In the genomic region with DNA sequence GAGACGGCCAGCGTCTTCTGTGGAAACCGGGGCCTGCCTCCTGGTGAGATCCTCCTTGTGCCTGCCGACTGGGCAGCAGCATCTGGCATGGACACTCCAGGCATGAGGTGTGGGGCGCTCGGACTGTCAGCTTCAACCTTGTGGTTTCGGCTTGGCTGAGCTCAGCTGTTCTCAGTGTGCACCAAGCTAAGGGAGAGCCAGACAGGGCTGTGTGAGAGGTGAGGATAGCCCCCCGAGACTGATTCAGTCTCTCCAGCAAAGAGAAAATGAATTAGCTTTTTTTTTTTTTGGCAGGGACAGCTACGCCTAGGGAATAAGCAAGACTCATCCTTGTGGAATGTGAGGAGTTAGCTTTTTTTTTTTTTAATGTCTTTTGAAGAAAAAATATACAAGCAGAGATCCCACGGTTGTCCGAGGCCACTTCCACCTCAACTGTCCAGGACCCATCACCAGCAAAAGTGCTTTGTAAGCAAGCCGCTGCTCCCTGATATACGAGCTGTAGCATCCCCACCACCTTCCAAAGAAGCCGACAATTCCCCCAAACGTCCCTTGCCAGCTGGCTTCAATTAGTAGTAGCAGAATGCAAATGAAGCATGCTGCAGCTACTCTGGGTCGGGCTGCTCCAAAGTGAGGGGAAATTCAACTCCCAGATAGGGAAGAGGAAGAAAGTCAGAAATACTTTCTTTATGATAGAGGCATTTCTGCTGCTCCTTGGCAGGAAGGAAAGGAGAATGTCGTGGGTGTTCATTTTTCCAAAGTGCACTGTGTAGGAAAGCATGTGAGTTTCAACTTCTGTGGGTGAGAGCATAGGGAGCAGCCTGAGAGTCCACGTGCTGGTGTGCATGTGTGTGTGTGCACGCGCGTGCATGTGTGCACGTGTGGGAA, we compare ENCODE assay signal across 11 cellular contexts. TPM values are rescaled to one million over a fixed set of nuclear protein-coding genes. Genes with fewer than 3 reads are reported as not detected.
DNase-seq lines count a peak whose midpoint lies in the region; ATAC-seq, FAIRE-seq and TF ChIP-seq lines count a peak whose summit lies in the region.
"Had no signal": no experiment of that assay in that cellular context is flagged by ENCODE, and none has a peak within 500 bp of the region (broad histone marks: within the 10 kb centered on the region; RNA-seq: fewer than 3 reads in every experiment).

No MANE protein-coding gene starts in this region.

- H2AFZ ChIP-seq in HCT116 (ENCODE audit: low read depth, low read length, poor library complexity, severe bottlenecking) (no peak overlapping the region), hepatocyte (no peak overlapping the region)

- H4K20me1 ChIP-seq in HCT116 (ENCODE audit: insufficient read depth) (no peaks in the 10 kb centered on the region), hepatocyte (ENCODE audit: insufficient read depth, poor library complexity, severe bottlenecking) (no peaks in the 10 kb centered on the region)

- H3K79me2 ChIP-seq in HCT116 (ENCODE audit: insufficient read depth, low read length): no peaks in the 10 kb centered on the region
- H3K79me2 ChIP-seq in hepatocyte: no peaks in the 10 kb centered on the region

- H3K4me2 ChIP-seq in HCT116 (ENCODE audit: low read length) (peak overlapping the region; percentile 46), hepatocyte (peak overlapping the region; percentile 59)

- TF ChIP-seq CTCF in HCT116 (IDR thresholded peaks at IDR 0.05 in 2 of 3, conservative IDR thresholded peaks at IDR 0.05 in 1 of 3; ENCODE audit: borderline replicate concordance in 1 of 3, insufficient read depth in 1 of 3, low read depth in 2 of 3, low read length in 2 of 3): no peak
- no peak for TF ChIP-seq CTCF in ascending aorta (IDR thresholded peaks at IDR 0.05)
- no peak for TF ChIP-seq CTCF in hepatocyte (IDR thresholded peaks at IDR 0.05; ENCODE audit: poor library complexity)
- no peak for TF ChIP-seq CTCF in kidney (IDR thresholded peaks at IDR 0.05; ENCODE audit: borderline replicate concordance, extremely low read depth, insufficient read depth)

- RAD21 ChIA-PET in HCT116 (lab: Charles Lee; ENCODE audit: low non-redundant PET in 1 of 2, low total read pairs in 2 of 2, uncharacterized antibody in 2 of 2, unreplicated experiment in 2 of 2): no interaction called here

- peak; percentile 63 for ATAC-seq in HCT116
- ATAC-seq: T-cell had no signal

- CTCF ChIA-PET in HCT116 (lab: Charles Lee): no interaction called here

- no peak overlapping the region for H3K4me3 ChIP-seq in HCT116 (replicated peaks in 1 of 2; ENCODE audit: low read depth in 1 of 2, low read length in 2 of 2)
- peak overlapping the region; percentile 27 to 31 for H3K4me3 ChIP-seq in ascending aorta
- H3K4me3 ChIP-seq in hepatocyte: no peak overlapping the region
- peak overlapping the region in 3 of 5 donors; percentile 33 to 43 (median 40) for H3K4me3 ChIP-seq in subcutaneous abdominal adipose tissue (ENCODE audit: low read depth in 1 of 5, low read length in 5 of 5)
- H3K4me3 ChIP-seq in kidney (ENCODE audit: low read length in 2 of 2): peak overlapping the region in 1 of 2 donors; percentile 18
- H3K4me3 ChIP-seq: right lobe of liver had no signal

- H3K9ac ChIP-seq in HCT116 (ENCODE audit: low read length) (0 out of 2 replicates have a peak overlapping the region, but pooled peaks have one; percentile 3), subcutaneous abdominal adipose tissue (ENCODE audit: low read length in 5 of 5) (peak overlapping the region in 1 of 5 donors; percentile 32), kidney (ENCODE audit: low read length in 2 of 2) (no peak overlapping the region)

- no peaks in the 10 kb centered on the region for H3K9me2 ChIP-seq in HCT116 (ENCODE audit: insufficient read depth)
- no peaks in the 10 kb centered on the region for H3K9me2 ChIP-seq in hepatocyte (replicated peaks; ENCODE audit: insufficient read depth)

- H3K9me3 ChIP-seq in HCT116 (ENCODE audit: control insufficient read depth in 1 of 2, insufficient read depth in 1 of 2, low read depth in 1 of 2, low read length in 2 of 2) (no peaks in the 10 kb centered on the region), ascending aorta (no peaks in the 10 kb centered on the region), hepatocyte (ENCODE audit: low read depth) (no peaks in the 10 kb centered on the region), subcutaneous abdominal adipose tissue (ENCODE audit: control insufficient read depth in 5 of 5, low read length in 5 of 5) (no peaks in the 10 kb centered on the region), kidney (ENCODE audit: control insufficient read depth in 1 of 2, low read length in 2 of 2) (no peaks in the 10 kb centered on the region)
- H3K9me3 ChIP-seq: right lobe of liver had no signal

- intact Hi-C loops in HCT116 (cut with micrococcal nuclease): no loop called here
- intact Hi-C loops in ascending aorta (cut with DNase I): no loop called here
- intact Hi-C loops in kidney (cut with DNase I): no loop called here
- intact Hi-C loops in posterior vena cava (cut with DNase I): no loop called here

- H3K36me3 ChIP-seq in HCT116 (ENCODE audit: control insufficient read depth in 1 of 2, insufficient read depth in 2 of 2, low read length in 2 of 2) (no peaks in the 10 kb centered on the region), ascending aorta (no peaks in the 10 kb centered on the region), hepatocyte (replicated peaks; ENCODE audit: insufficient read depth, low read depth) (no peaks in the 10 kb centered on the region), subcutaneous abdominal adipose tissue (ENCODE audit: control insufficient read depth in 5 of 5, insufficient read depth in 5 of 5, low read length in 5 of 5) (no peaks in the 10 kb centered on the region), kidney (ENCODE audit: control insufficient read depth in 1 of 2, insufficient read depth in 2 of 2, low read length in 2 of 2) (no peaks in the 10 kb centered on the region)
- H3K36me3 ChIP-seq: right lobe of liver had no signal

- H3K4me1 ChIP-seq in HCT116 (ENCODE audit: control insufficient read depth in 1 of 2, insufficient read depth in 2 of 2, low read length in 2 of 2) (peaks cover 14 to 20% of the 10 kb centered on the region in 2 experiments), ascending aorta (no peaks in the 10 kb centered on the region), hepatocyte (ENCODE audit: insufficient read depth) (peaks cover 4% of the 10 kb centered on the region), subcutaneous abdominal adipose tissue (ENCODE audit: control insufficient read depth in 5 of 5, insufficient read depth in 5 of 5, low read length in 5 of 5) (peaks cover 3 to 24% (median 15%) of the 10 kb centered on the region in 5 donors), kidney (ENCODE audit: control insufficient read depth in 1 of 2, insufficient read depth in 1 of 2, low read depth in 1 of 2, low read length in 2 of 2) (no peaks in the 10 kb centered on the region)
- H3K4me1 ChIP-seq: right lobe of liver had no signal

- no peak for DNase-seq in HCT116 (ENCODE audit: low read depth, low spot score)
- no peak for DNase-seq in ascending aorta (ENCODE audit: low spot score in 2 of 2)
- DNase-seq in hepatocyte (ENCODE audit: low spot score): peak; percentile 28
- DNase-seq in UCSD-AML1 (lab: John Stamatoyannopoulos, UW; ENCODE audit: unreplicated experiment): no peak
- no peak for DNase-seq in NCI-H2029 (lab: John Stamatoyannopoulos, UW)
- no peak for DNase-seq in kidney
- no peak for DNase-seq in posterior vena cava (ENCODE audit: low spot score)
- DNase-seq: right lobe of liver, T-cell had no signal

- 41% methylated on average over 22 of the region's 22 CpGs for WGBS in hepatocyte (ENCODE audit: low lambda C conversion rate, missing lambda C conversion rate)

- no TSS peak for BruUV-seq in HCT116 (replicated peaks; lab: Mats Ljungman, UMichigan)

- H3K27ac ChIP-seq in HCT116 (ENCODE audit: low read depth, low read length) (no peak overlapping the region), ascending aorta (no peak overlapping the region), hepatocyte (peak overlapping the region; percentile 52), subcutaneous abdominal adipose tissue (ENCODE audit: low read depth, low read length) (peak overlapping the region; percentile 79), kidney (ENCODE audit: low read depth in 2 of 2, low read length in 2 of 2) (no peak overlapping the region)
- H3K27ac ChIP-seq: right lobe of liver had no signal

- no peak for FAIRE-seq in kidney (lab: Jason Lieb, UNC)

- no peaks in the 10 kb centered on the region for H3K27me3 ChIP-seq in HCT116 (ENCODE audit: insufficient read depth, low read length)
- H3K27me3 ChIP-seq in ascending aorta: no peaks in the 10 kb centered on the region
- H3K27me3 ChIP-seq in hepatocyte: no peaks in the 10 kb centered on the region
- peaks cover 0 to 5% (median 3%) of the 10 kb centered on the region in 5 donors for H3K27me3 ChIP-seq in subcutaneous abdominal adipose tissue (ENCODE audit: control insufficient read depth in 5 of 5, insufficient read depth in 4 of 5, low read length in 5 of 5)
- H3K27me3 ChIP-seq: right lobe of liver had no signal

- POLR2A ChIA-PET in HCT116 (lab: Charles Lee): interaction anchor here (0.6 kb wide), 2 partner anchors 116 to 227 kb away, joined by 3 to 4 read pairs; a partner anchor contains a TSS

- TF ChIP-seq RAD21 in HCT116 (IDR thresholded peaks at IDR 0.05; ENCODE audit: low read depth): no peak

- no peak for TF ChIP-seq POLR2A in HCT116 (IDR thresholded peaks at IDR 0.05; ENCODE audit: borderline replicate concordance, extremely low read depth, insufficient read depth, insufficient read length)

RNA-seq across cellular contexts. Expression of a gene that starts 9.8 kb away (rescaled TPM):
- 1.1 TPM for total RNA-seq in HCT116 (2021; ENCODE audit: unreplicated experiment)
- 0.04 and 0.05 TPM in 2 replicates for polyA plus RNA-seq in HCT116 (2012)
- total RNA-seq in ascending aorta: 3.5 TPM
- 43.3 and 52.1 TPM in 2 replicates for total RNA-seq in hepatocyte
- 117 and 156 TPM in 2 replicates for polyA plus RNA-seq in hepatocyte
- total RNA-seq in kidney: 17.5 TPM
- 240 TPM for polyA plus RNA-seq in kidney (ENCODE audit: insufficient read depth, low read depth, low replicate concordance)
- total RNA-seq in posterior vena cava: 100 to 1,000 TPM in 1 of 2 donors, 10 to 100 TPM in 1; 35.0 to 151 TPM
- polyA plus RNA-seq: IgD-negative memory B cell had no signal

RNA-seq across cellular contexts. Expression of a gene that starts 51.2 kb away (rescaled TPM):
- total RNA-seq in HCT116 (2021; ENCODE audit: unreplicated experiment) (5.0 TPM), ascending aorta (not detected), hepatocyte (7.3 and 8.1 TPM in 2 replicates), kidney (30.4 TPM), posterior vena cava (10 to 100 TPM; 10.4 to 17.3 TPM)
- 3.6 and 4.0 TPM in 2 replicates for polyA plus RNA-seq in HCT116 (2012)
- polyA plus RNA-seq in hepatocyte (23.5 and 35.7 TPM in 2 replicates), kidney (ENCODE audit: insufficient read depth, low read depth, low replicate concordance) (57.6 TPM)
- polyA plus RNA-seq: IgD-negative memory B cell had no signal

Comparison
In these comparisons a context has a peak if more than half of its experiments do, and no peak if none do; other contexts are left out.
1. H3K27ac ChIP-seq: peak in hepatocyte (single experiment) and subcutaneous abdominal adipose tissue (single experiment); none in HCT116 (single experiment), ascending aorta (0 of 2) and kidney (0 of 2).
2. H3K4me3 ChIP-seq: peak in ascending aorta (2 of 2) and subcutaneous abdominal adipose tissue (3 of 5); none in HCT116 (0 of 2) and hepatocyte (single experiment).